17 cellular contexts compared by ENCODE assay signal in genomic region chr4:166602068-166602467, GRCh38.
A peak's percentile ranks its signal among the peaks of the same experiment; 100 is the strongest.
DNase-seq lines count a peak whose midpoint lies in the region; ATAC-seq and TF ChIP-seq lines count a peak whose summit lies in the region.
"Had no signal": no experiment of that assay in that cellular context is flagged by ENCODE, and none has a peak within 500 bp of the region (broad histone marks: within the 10 kb centered on the region; RNA-seq: fewer than 3 reads in every experiment).

No MANE protein-coding gene starts in this region.

- no peaks in the 10 kb centered on the region for H3K4me1 ChIP-seq in spleen
- H3K4me1 ChIP-seq: BLaER1 treated with 17β-estradiol and CSF1 and Interleukin-3, amounts not matched to agents 10 nM and 100 nM had no signal

- no peaks in the 10 kb centered on the region for H3K4me1 Mint-ChIP-seq in chondrocyte (ENCODE audit: low read depth)
- H3K4me1 Mint-ChIP-seq: B cell, H9, IgD-negative memory B cell had no signal

- H3K36me3 Mint-ChIP-seq in chondrocyte (ENCODE audit: low read depth), result no peaks in the 10 kb centered on the region
- H3K36me3 Mint-ChIP-seq: CD8-positive, alpha-beta T cell; IgD-negative memory B cell had no signal

- H3K4me3 ChIP-seq in spleen, result no peak overlapping the region
- H3K4me3 ChIP-seq: BLaER1 treated with 17β-estradiol and CSF1 and Interleukin-3, amounts not matched to agents 10 nM and 100 nM had no signal

- no peak for TF ChIP-seq POLR2A in spleen (IDR thresholded peaks at IDR 0.05)

- no peaks in the 10 kb centered on the region for H3K9me3 Mint-ChIP-seq in chondrocyte (ENCODE audit: low read depth)

- peaks cover 0 to 4% (median 0%) of the 10 kb centered on the region in 8 donors for H3K9me3 ChIP-seq in spleen
- H3K9me3 ChIP-seq: BLaER1 treated with 17β-estradiol and CSF1 and Interleukin-3, amounts not matched to agents 10 nM and 100 nM had no signal

- no peak overlapping the region for H3K4me3 Mint-ChIP-seq in chondrocyte (ENCODE audit: unreplicated experiment)
- H3K4me3 Mint-ChIP-seq: B cell; CD8-positive, alpha-beta T cell; H9; IgD-negative memory B cell had no signal

- no peak overlapping the region for H3K27ac ChIP-seq in spleen
- H3K27ac ChIP-seq: BLaER1 treated with 17β-estradiol and CSF1 and Interleukin-3, amounts not matched to agents 10 nM and 100 nM had no signal

- intact Hi-C loops in posterior vena cava (cut with DNase I), result no loop called here
- intact Hi-C loops in spleen (cut with DNase I; ENCODE audit: low total_unique reads), result no loop called here

- 82 to 92% (median 88%) methylated on average over 8 of the region's 8 CpGs for WGBS in spleen, 5 donors

- no peaks in the 10 kb centered on the region for H3K27me3 ChIP-seq in spleen (replicated peaks in 1 of 7)
- H3K27me3 ChIP-seq: BLaER1 treated with 17β-estradiol and CSF1 and Interleukin-3, amounts not matched to agents 10 nM and 100 nM had no signal

- DNase-seq in chondrocyte (ENCODE audit: low spot score) (peak; percentile 55), islet precursor cell (peak; percentile 49), posterior vena cava (ENCODE audit: low spot score) (peak; percentile 65), spleen (peak; percentile 63), NCI-H524 (lab: John Stamatoyannopoulos, UW) (no peak), retina (no peak)
- DNase-seq: Calu3; CD8-positive, alpha-beta T cell; DMS79 treated with DMSO at 0.1 percent for 48 hours; GF-D8; GOT3; H9 had no signal

- H3K27ac Mint-ChIP-seq in chondrocyte (ENCODE audit: unreplicated experiment), result no peak overlapping the region
- H3K27ac Mint-ChIP-seq: B cell; CD8-positive, alpha-beta T cell; H9; IgD-negative memory B cell had no signal

- TF ChIP-seq CTCF in chondrocyte (IDR thresholded peaks at IDR 0.05) (no peak), spleen (IDR thresholded peaks at IDR 0.05 in 8 of 11, conservative IDR thresholded peaks at IDR 0.05 in 3 of 11) (no peak)

- ATAC-seq in HG02588 (IDR thresholded peaks at IDR 0.05; ENCODE audit: unreplicated experiment), result no peak
- ATAC-seq: CD8-positive, alpha-beta T cell; HepG2 had no signal

- H3K27me3 Mint-ChIP-seq in chondrocyte (ENCODE audit: low read depth), result peaks cover 34% of the 10 kb centered on the region
- H3K27me3 Mint-ChIP-seq: B cell, IgD-negative memory B cell had no signal

- no peaks in the 10 kb centered on the region for H3K36me3 ChIP-seq in spleen
- H3K36me3 ChIP-seq: BLaER1 treated with 17β-estradiol and CSF1 and Interleukin-3, amounts not matched to agents 10 nM and 100 nM had no signal

Comparison
In these comparisons a context has a peak if more than half of its experiments do, and no peak if none do; other contexts are left out.
1. DNase-seq: peak in chondrocyte (single experiment), islet precursor cell (single experiment), posterior vena cava (single experiment) and spleen (single experiment); none in NCI-H524 (0 of 2) and retina (single experiment).